Comparison of ENCODE assay signal across 23 cellular contexts in the genomic region with DNA sequence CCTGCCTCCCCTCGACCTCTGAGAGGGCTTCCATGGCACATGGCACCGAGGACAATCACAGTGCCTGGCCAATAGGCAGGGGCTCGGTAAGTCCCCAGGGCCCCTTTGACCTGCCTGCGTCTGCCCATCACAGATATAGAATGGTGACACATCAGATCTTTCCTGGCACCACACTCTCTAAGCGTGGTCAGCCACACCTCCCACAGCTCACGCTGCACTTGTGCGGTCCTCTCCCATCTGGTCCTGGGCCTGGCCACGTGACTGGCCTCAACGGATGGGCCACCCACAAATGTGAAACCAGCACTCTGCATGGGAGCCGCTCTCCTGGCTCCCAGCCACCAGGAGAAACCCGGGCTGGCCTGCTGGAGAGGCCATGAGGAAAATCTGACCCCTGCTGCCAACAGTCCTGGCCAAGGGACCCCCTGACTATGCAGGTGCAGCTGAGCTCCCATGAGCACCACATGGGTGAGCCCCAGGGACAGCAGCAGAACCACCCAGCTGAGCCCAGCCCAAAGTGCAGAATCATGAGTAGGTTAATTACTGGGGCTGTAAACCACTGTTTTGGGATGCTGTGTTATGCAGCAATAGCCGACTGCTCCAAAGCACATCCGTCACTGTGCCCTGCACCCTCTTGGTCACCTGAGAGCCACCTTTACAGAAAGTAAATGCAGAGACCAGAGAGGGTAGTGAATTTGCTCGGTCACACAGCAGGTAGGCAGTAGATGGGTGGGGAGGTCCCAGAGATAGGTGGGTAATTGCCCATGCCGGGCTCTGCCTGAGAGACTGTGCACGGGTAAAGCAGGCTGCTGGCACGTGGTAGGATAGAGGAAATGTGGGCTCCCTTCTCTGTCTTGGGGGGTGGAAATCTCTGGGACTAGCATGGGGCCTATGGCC. TPM values are rescaled to one million over a fixed set of nuclear protein-coding genes. Genes with fewer than 3 reads are reported as not detected.
A peak's percentile ranks its signal among the peaks of the same experiment; 100 is the strongest.
DNase-seq lines count a peak whose midpoint lies in the region; ATAC-seq, FAIRE-seq and TF ChIP-seq lines count a peak whose summit lies in the region.
"Had no signal": no experiment of that assay in that cellular context is flagged by ENCODE, and none has a peak within 500 bp of the region (broad histone marks: within the 10 kb centered on the region; RNA-seq: fewer than 3 reads in every experiment).

No MANE protein-coding gene starts in this region.

- BruUV-seq in HepG2 (replicated peaks; lab: Mats Ljungman, UMichigan), result no TSS peak

- H3K27ac ChIP-seq in HepG2 (ENCODE audit: extremely low read length, insufficient read depth, low read length) (no peak overlapping the region), right lobe of liver (no peak overlapping the region), astrocyte (ENCODE audit: low read depth, low read length) (no peak overlapping the region)
- H3K27ac ChIP-seq: GM23248, Peyer's patch, upper lobe of right lung had no signal

- no peak for TF ChIP-seq CTCF in HepG2 (CRISPR knock-in tag; IDR thresholded peaks at IDR 0.05)
- TF ChIP-seq CTCF in right lobe of liver (IDR thresholded peaks at IDR 0.05), result no peak
- TF ChIP-seq CTCF in astrocyte (IDR thresholded peaks at IDR 0.05; ENCODE audit: insufficient read depth, low read depth, low read length), result no peak
- no peak for TF ChIP-seq CTCF in CD14-positive monocyte (IDR thresholded peaks at IDR 0.05)

- H3K9me3 Mint-ChIP-seq in astrocyte (ENCODE audit: unreplicated experiment) (no peaks in the 10 kb centered on the region), CD14-positive monocyte (peaks cover 0 to 3% (median 0%) of the 10 kb centered on the region in 7 donors)
- no peaks in the 10 kb centered on the region for H3K9me3 Mint-ChIP-seq in stimulated activated effector memory CD8-positive, alpha-beta T cell treated with anti-CD3 and anti-CD28 coated beads, Interleukin-12 subunit alpha, Interleukin-12 subunit beta, amount 100 ng/mL, for 72 hours
- H3K9me3 Mint-ChIP-seq: activated naive CD4-positive, alpha-beta T cell treated with anti-CD3 and anti-CD28 coated beads for 36 hours had no signal

- TF ChIP-seq EP300 in HepG2 (IDR thresholded peaks at IDR 0.05; ENCODE audit: low read depth in 2 of 2, low read length in 2 of 2) (no peak), HepG2 (CRISPR knock-in tag; IDR thresholded peaks at IDR 0.05; ENCODE audit: borderline replicate concordance) (no peak)

- CTCF ChIA-PET in HepG2 (lab: Yijun Ruan, JAX; ENCODE audit: low intra/inter-chr PET ratio, low total read pairs), result no interaction called here

- no peak overlapping the region for H3K4me3 Mint-ChIP-seq in astrocyte (ENCODE audit: unreplicated experiment)
- H3K4me3 Mint-ChIP-seq in stimulated activated effector memory CD8-positive, alpha-beta T cell treated with anti-CD3 and anti-CD28 coated beads, Interleukin-12 subunit alpha, Interleukin-12 subunit beta, amount 100 ng/mL, for 72 hours, result no peak overlapping the region
- no peak overlapping the region for H3K4me3 Mint-ChIP-seq in CD14-positive monocyte
- H3K4me3 Mint-ChIP-seq: activated naive CD4-positive, alpha-beta T cell treated with anti-CD3 and anti-CD28 coated beads for 36 hours had no signal

- TF ChIP-seq RAD21 in HepG2 (CRISPR knock-in tag; IDR thresholded peaks at IDR 0.05), result no peak

- in situ Hi-C loops in HepG2 (cut with HindIII; ENCODE audit: extremely low pct_ligation_motif_present, low pct_unique_long_range_greater_than_20kb), result loop anchor here (5.0 kb wide), 1 partner anchor 37 kb away; no protein-coding TSS in a partner anchor

- no peaks in the 10 kb centered on the region for H3K9me3 ChIP-seq in HepG2 (ENCODE audit: low read length)
- no peaks in the 10 kb centered on the region for H3K9me3 ChIP-seq in right lobe of liver
- peaks cover 4% of the 10 kb centered on the region for H3K9me3 ChIP-seq in astrocyte (ENCODE audit: insufficient read depth, low read depth, low read length)
- H3K9me3 ChIP-seq: Peyer's patch, upper lobe of right lung had no signal

- ATAC-seq in HepG2 (no peak), right lobe of liver (no peak)
- peak; percentile 9 for ATAC-seq in stimulated activated effector memory CD8-positive, alpha-beta T cell treated with anti-CD3 and anti-CD28 coated beads, Interleukin-12 subunit alpha, Interleukin-12 subunit beta, amount 100 ng/mL, for 72 hours
- ATAC-seq: upper lobe of right lung had no signal

- no peak overlapping the region for H3K27ac Mint-ChIP-seq in astrocyte (ENCODE audit: unreplicated experiment)
- peak overlapping the region; percentile 58 for H3K27ac Mint-ChIP-seq in stimulated activated effector memory CD8-positive, alpha-beta T cell treated with anti-CD3 and anti-CD28 coated beads, Interleukin-12 subunit alpha, Interleukin-12 subunit beta, amount 100 ng/mL, for 72 hours
- peak overlapping the region in 1 of 7 donors; percentile 2 for H3K27ac Mint-ChIP-seq in CD14-positive monocyte
- H3K27ac Mint-ChIP-seq: activated naive CD4-positive, alpha-beta T cell treated with anti-CD3 and anti-CD28 coated beads for 36 hours had no signal

- H3K27me3 Mint-ChIP-seq in astrocyte (ENCODE audit: low read depth, unreplicated experiment) (no peaks in the 10 kb centered on the region), CD14-positive monocyte (ENCODE audit: low read depth in 3 of 3) (no peaks in the 10 kb centered on the region)

- H2AFZ ChIP-seq in HepG2 (ENCODE audit: low read length) (no peak overlapping the region), astrocyte (ENCODE audit: low read depth, low read length) (no peak overlapping the region)
- H2AFZ ChIP-seq: GM23248 had no signal

- H3K27me3 ChIP-seq in HepG2 (ENCODE audit: control insufficient read depth in 1 of 2, insufficient read depth in 2 of 2, low read length in 2 of 2) (no peaks in the 10 kb centered on the region), right lobe of liver (no peaks in the 10 kb centered on the region), astrocyte (ENCODE audit: insufficient read depth, low read length) (no peaks in the 10 kb centered on the region)
- H3K27me3 ChIP-seq: Peyer's patch, upper lobe of right lung had no signal

- H3K4me1 Mint-ChIP-seq in astrocyte (ENCODE audit: low read depth, unreplicated experiment), result no peaks in the 10 kb centered on the region
- no peaks in the 10 kb centered on the region for H3K4me1 Mint-ChIP-seq in stimulated activated effector memory CD8-positive, alpha-beta T cell treated with anti-CD3 and anti-CD28 coated beads, Interleukin-12 subunit alpha, Interleukin-12 subunit beta, amount 100 ng/mL, for 72 hours
- H3K4me1 Mint-ChIP-seq in CD14-positive monocyte, result no peaks in the 10 kb centered on the region

- WGBS in HepG2 (ENCODE audit: low lambda C conversion rate), result 96% methylated on average over 11 of the region's 17 CpGs
- 98% methylated on average over 6 of the region's 17 CpGs for WGBS in right lobe of liver (ENCODE audit: insufficient coverage, low coverage, low lambda C conversion rate, missing lambda C conversion rate)

- H3K79me2 ChIP-seq in HepG2 (ENCODE audit: insufficient read depth, low read length) (no peaks in the 10 kb centered on the region), astrocyte (ENCODE audit: insufficient read depth, low read length) (no peaks in the 10 kb centered on the region)

- TF ChIP-seq POLR2A in HepG2 (IDR thresholded peaks at IDR 0.05; ENCODE audit: insufficient read depth in 1 of 2, low read depth in 2 of 2, low read length in 2 of 2) (no peak), right lobe of liver (IDR thresholded peaks at IDR 0.05) (no peak)

- DNase-seq in HepG2 (ENCODE audit: low spot score) (no peak), right lobe of liver (no peak), astrocyte (ENCODE audit: low read depth) (peak; percentile 8), germinal center (ENCODE audit: low spot score) (no peak), CD14-positive monocyte (ENCODE audit: low spot score) (no peak)
- DNase-seq in stimulated activated effector memory CD8-positive, alpha-beta T cell treated with anti-CD3 and anti-CD28 coated beads, Interleukin-12 subunit alpha, Interleukin-12 subunit beta, amount 100 ng/mL, for 72 hours (ENCODE audit: low spot score in 2 of 2), result no peak
- DNase-seq: activated CD4-positive, alpha-beta T cell treated with anti-CD3 and anti-CD28 coated beads, Interleukin-2, amount 50 U/mL, for 1 hour; activated naive CD4-positive, alpha-beta T cell treated with anti-CD3 and anti-CD28 coated beads for 36 hours; DMS79; GM23248; hypothalamus; Karpas-422; kidney glomerular epithelial cell; mesendoderm; NCI-H1417 treated with DMSO at 0.1 percent for 48 hours; NCI-H748 treated with DMSO at 0.1 percent for 48 hours; Peyer's patch; stimulated activated CD4-positive, alpha-beta T cell treated with anti-CD3 and anti-CD28 coated beads, Interleukin-15, amount 100 ng/mL, for 24 hours; stimulated activated naive CD4-positive, alpha-beta T cell treated with Interleukin-2 at 50 U/mL for 16 hours; upper lobe of right lung had no signal

- H3K4me1 ChIP-seq in HepG2 (ENCODE audit: insufficient read depth, low read length), result peaks cover 2% of the 10 kb centered on the region
- peaks cover 0 to 3% (median 0%) of the 10 kb centered on the region in 4 donors for H3K4me1 ChIP-seq in right lobe of liver
- H3K4me1 ChIP-seq in astrocyte (ENCODE audit: insufficient read depth, low read length), result no peaks in the 10 kb centered on the region
- H3K4me1 ChIP-seq: Peyer's patch, upper lobe of right lung had no signal

- H3K4me3 ChIP-seq in HepG2 (replicated peaks in 1 of 3; ENCODE audit: insufficient read depth in 1 of 3, low read depth in 2 of 3, low read length in 3 of 3), result no peak overlapping the region
- H3K4me3 ChIP-seq in right lobe of liver, result no peak overlapping the region
- H3K4me3 ChIP-seq in astrocyte (ENCODE audit: insufficient read depth, low read depth, low read length), result no peak overlapping the region
- H3K4me3 ChIP-seq: GM23248, Peyer's patch, upper lobe of right lung had no signal

- H3K9ac ChIP-seq in HepG2 (ENCODE audit: insufficient read depth, low read depth, low read length) (no peak overlapping the region), astrocyte (ENCODE audit: low read length) (no peak overlapping the region)
- H3K9ac ChIP-seq: GM23248 had no signal

- intact Hi-C loops in HepG2 (cut with micrococcal nuclease; ENCODE audit: unreplicated experiment), result no loop called here
- intact Hi-C loops in right lobe of liver (cut with DNase I), result loop anchor here in 1 of 2 donors (10.0 kb wide), 1 partner anchor 165 kb away; no protein-coding TSS in a partner anchor
- intact Hi-C loops in CD14-positive monocyte (cut with micrococcal nuclease), result no loop called here

- H3K4me2 ChIP-seq in HepG2 (ENCODE audit: low read depth, low read length) (no peak overlapping the region), astrocyte (ENCODE audit: low read length) (no peak overlapping the region)

- no peaks in the 10 kb centered on the region for H4K20me1 ChIP-seq in HepG2 (ENCODE audit: insufficient read depth, low read length)
- peaks cover 12% of the 10 kb centered on the region for H4K20me1 ChIP-seq in astrocyte (ENCODE audit: insufficient read depth, low read length)

- FAIRE-seq in HepG2 (lab: Jason Lieb, UNC) (no peak), astrocyte (lab: Jason Lieb, UNC) (no peak)
- FAIRE-seq: A204.1, endometrium, TTC549 had no signal

- H3K36me3 ChIP-seq in HepG2 (replicated peaks in 1 of 2; ENCODE audit: control insufficient read depth in 1 of 2, insufficient read depth in 2 of 2, low read length in 2 of 2), result peaks cover 1 to 10% of the 10 kb centered on the region in 2 experiments; a peak in 1 of 5 replicates
- peaks cover 0 to 10% (median 0%) of the 10 kb centered on the region in 4 donors for H3K36me3 ChIP-seq in right lobe of liver
- H3K36me3 ChIP-seq in astrocyte (ENCODE audit: insufficient read depth, low read length), result peaks cover 4% of the 10 kb centered on the region

- H3K36me3 Mint-ChIP-seq in astrocyte (ENCODE audit: low read depth, unreplicated experiment), result peaks cover 15% of the 10 kb centered on the region
- H3K36me3 Mint-ChIP-seq in stimulated activated effector memory CD8-positive, alpha-beta T cell treated with anti-CD3 and anti-CD28 coated beads, Interleukin-12 subunit alpha, Interleukin-12 subunit beta, amount 100 ng/mL, for 72 hours, result peaks cover 60% of the 10 kb centered on the region
- peaks cover 50 to 80% of the 10 kb centered on the region in 2 donors for H3K36me3 Mint-ChIP-seq in CD14-positive monocyte

- POLR2A ChIA-PET in HepG2 (lab: Yijun Ruan, JAX), result no interaction called here

RNA-seq across cellular contexts. Expression of gene MEF2B, which starts 9.7 kb away (rescaled TPM):
- total RNA-seq in HepG2 (2016; rRNA removed; fragmentation: Illumina TruSeq; extraction: Trizol) (0.44 and 1.2 TPM in 2 replicates), right lobe of liver (1 to 10 TPM in 2 of 6 experiments, under 1 TPM in 2, not detected in 2; 0.24 to 2.1 (median 0.97) TPM), astrocyte (0.58 and 1.7 TPM in 2 replicates)
- 0.81 and 1.1 TPM in 2 replicates for total RNA-seq in HepG2 (2016; cell fraction: cytosol; rRNA removed; fragmentation: Illumina TruSeq; extraction: Trizol; ENCODE audit: low read depth)
- 0.41 TPM in 1 of 2 replicates, not detected in the other for total RNA-seq in HepG2 (2016; cell fraction: insoluble cytoplasmic fraction; rRNA removed; fragmentation: Illumina TruSeq; extraction: Trizol)
- 0.46 and 1.8 TPM in 2 replicates for total RNA-seq in HepG2 (2016; cell fraction: membrane; rRNA removed; fragmentation: Illumina TruSeq; extraction: Trizol)
- total RNA-seq in HepG2 (2016; cell fraction: nucleus; rRNA removed; fragmentation: Illumina TruSeq; extraction: Trizol), result 0.81 and 1.6 TPM in 2 replicates
- polyA plus RNA-seq in HepG2 (2011; rRNA removed) (1.7 and 2.3 TPM in 2 replicates), CD14-positive monocyte (under 1 TPM; 0.15 to 0.30 TPM)
- 2.1 and 2.9 TPM in 2 replicates for polyA plus RNA-seq in HepG2 (2011; cell fraction: cytosol; rRNA removed)
- 4.0 and 4.5 TPM in 2 replicates for polyA plus RNA-seq in HepG2 (2011; cell fraction: nucleus; rRNA removed)
- 2.2 and 4.4 TPM in 2 replicates for polyA plus RNA-seq in HepG2 (2012)
- polyA plus RNA-seq in HepG2 (2016; cell fraction: cytosol; fragmentation: Illumina TruSeq; extraction: Trizol; ENCODE audit: low read depth), result 0.86 and 1.1 TPM in 2 replicates
- 0.42 and 1.8 TPM in 2 replicates for polyA plus RNA-seq in HepG2 (2016; cell fraction: insoluble cytoplasmic fraction; fragmentation: Illumina TruSeq; extraction: Trizol; ENCODE audit: low read depth)
- polyA plus RNA-seq in HepG2 (2016; cell fraction: membrane; fragmentation: Illumina TruSeq; extraction: Trizol; ENCODE audit: low read depth), result 0.38 and 1.1 TPM in 2 replicates
- 2.1 and 3.9 TPM in 2 replicates for polyA plus RNA-seq in HepG2 (2016; cell fraction: nucleus; fragmentation: Illumina TruSeq; extraction: Trizol; ENCODE audit: insufficient read depth, low read depth)
- polyA minus RNA-seq in HepG2 (2011; rRNA and poly(A)+ RNA removed; ENCODE audit: low replicate concordance), result 0.33 and 1.1 TPM in 2 replicates
- 1.2 TPM in 1 of 2 replicates, not detected in the other for polyA minus RNA-seq in HepG2 (2011; cell fraction: cytosol; rRNA and poly(A)+ RNA removed)
- 1.4 and 2.0 TPM in 2 replicates for polyA minus RNA-seq in HepG2 (2011; cell fraction: nucleus; rRNA and poly(A)+ RNA removed)

RNA-seq across cellular contexts. Expression of gene BORCS8, which starts 12.2 kb away (rescaled TPM):
- total RNA-seq in HepG2 (2016; rRNA removed; fragmentation: Illumina TruSeq; extraction: Trizol) (13.3 and 16.8 TPM in 2 replicates), right lobe of liver (10 to 100 TPM in 3 of 6 experiments, 1 to 10 TPM in 3; 6.0 to 12.2 (median 9.8) TPM), astrocyte (29.5 and 33.5 TPM in 2 replicates)
- 5.8 and 6.2 TPM in 2 replicates for total RNA-seq in HepG2 (2016; cell fraction: cytosol; rRNA removed; fragmentation: Illumina TruSeq; extraction: Trizol; ENCODE audit: low read depth)
- total RNA-seq in HepG2 (2016; cell fraction: insoluble cytoplasmic fraction; rRNA removed; fragmentation: Illumina TruSeq; extraction: Trizol), result 10.7 and 12.4 TPM in 2 replicates
- total RNA-seq in HepG2 (2016; cell fraction: membrane; rRNA removed; fragmentation: Illumina TruSeq; extraction: Trizol), result 9.4 and 12.2 TPM in 2 replicates
- total RNA-seq in HepG2 (2016; cell fraction: nucleus; rRNA removed; fragmentation: Illumina TruSeq; extraction: Trizol), result 7.5 TPM in 2 replicates
- polyA plus RNA-seq in HepG2 (2011; rRNA removed) (9.6 and 9.9 TPM in 2 replicates), CD14-positive monocyte (10 to 100 TPM; 31.6 to 36.5 TPM)
- polyA plus RNA-seq in HepG2 (2011; cell fraction: cytosol; rRNA removed), result 5.5 and 9.4 TPM in 2 replicates
- polyA plus RNA-seq in HepG2 (2011; cell fraction: nucleus; rRNA removed), result 19.1 and 20.9 TPM in 2 replicates
- 5.3 and 5.7 TPM in 2 replicates for polyA plus RNA-seq in HepG2 (2012)
- polyA plus RNA-seq in HepG2 (2016; cell fraction: cytosol; fragmentation: Illumina TruSeq; extraction: Trizol; ENCODE audit: low read depth), result 6.8 and 7.0 TPM in 2 replicates
- 16.4 and 17.7 TPM in 2 replicates for polyA plus RNA-seq in HepG2 (2016; cell fraction: insoluble cytoplasmic fraction; fragmentation: Illumina TruSeq; extraction: Trizol; ENCODE audit: low read depth)
- 10.7 and 11.7 TPM in 2 replicates for polyA plus RNA-seq in HepG2 (2016; cell fraction: membrane; fragmentation: Illumina TruSeq; extraction: Trizol; ENCODE audit: low read depth)
- 17.6 and 20.8 TPM in 2 replicates for polyA plus RNA-seq in HepG2 (2016; cell fraction: nucleus; fragmentation: Illumina TruSeq; extraction: Trizol; ENCODE audit: insufficient read depth, low read depth)
- 13.1 and 33.4 TPM in 2 replicates for polyA minus RNA-seq in HepG2 (2011; rRNA and poly(A)+ RNA removed; ENCODE audit: low replicate concordance)
- polyA minus RNA-seq in HepG2 (2011; cell fraction: cytosol; rRNA and poly(A)+ RNA removed), result 2.3 and 3.9 TPM in 2 replicates
- 6.1 and 9.5 TPM in 2 replicates for polyA minus RNA-seq in HepG2 (2011; cell fraction: nucleus; rRNA and poly(A)+ RNA removed)

RNA-seq across cellular contexts. Expression of gene RFXANK, which starts 12.3 kb away (rescaled TPM):
- total RNA-seq in HepG2 (2016; rRNA removed; fragmentation: Illumina TruSeq; extraction: Trizol), result 80.7 and 83.1 TPM in 2 replicates
- 25.6 and 30.2 TPM in 2 replicates for total RNA-seq in HepG2 (2016; cell fraction: cytosol; rRNA removed; fragmentation: Illumina TruSeq; extraction: Trizol; ENCODE audit: low read depth)
- total RNA-seq in HepG2 (2016; cell fraction: insoluble cytoplasmic fraction; rRNA removed; fragmentation: Illumina TruSeq; extraction: Trizol), result 80.2 and 88.4 TPM in 2 replicates
- 35.6 and 40.8 TPM in 2 replicates for total RNA-seq in HepG2 (2016; cell fraction: membrane; rRNA removed; fragmentation: Illumina TruSeq; extraction: Trizol)
- total RNA-seq in HepG2 (2016; cell fraction: nucleus; rRNA removed; fragmentation: Illumina TruSeq; extraction: Trizol), result 38.1 and 49.9 TPM in 2 replicates
- 49.9 and 56.1 TPM in 2 replicates for polyA plus RNA-seq in HepG2 (2011; rRNA removed)
- polyA plus RNA-seq in HepG2 (2011; cell fraction: cytosol; rRNA removed), result 34.1 and 52.6 TPM in 2 replicates
- polyA plus RNA-seq in HepG2 (2011; cell fraction: nucleus; rRNA removed), result 142 and 154 TPM in 2 replicates
- 34.7 and 59.7 TPM in 2 replicates for polyA plus RNA-seq in HepG2 (2012)
- polyA plus RNA-seq in HepG2 (2016; cell fraction: cytosol; fragmentation: Illumina TruSeq; extraction: Trizol; ENCODE audit: low read depth), result 20.9 and 21.7 TPM in 2 replicates
- polyA plus RNA-seq in HepG2 (2016; cell fraction: insoluble cytoplasmic fraction; fragmentation: Illumina TruSeq; extraction: Trizol; ENCODE audit: low read depth), result 76.4 and 82.0 TPM in 2 replicates
- 22.9 and 31.4 TPM in 2 replicates for polyA plus RNA-seq in HepG2 (2016; cell fraction: membrane; fragmentation: Illumina TruSeq; extraction: Trizol; ENCODE audit: low read depth)
- polyA plus RNA-seq in HepG2 (2016; cell fraction: nucleus; fragmentation: Illumina TruSeq; extraction: Trizol; ENCODE audit: insufficient read depth, low read depth), result 69.3 and 92.4 TPM in 2 replicates
- 45.6 and 94.4 TPM in 2 replicates for polyA minus RNA-seq in HepG2 (2011; rRNA and poly(A)+ RNA removed; ENCODE audit: low replicate concordance)
- polyA minus RNA-seq in HepG2 (2011; cell fraction: cytosol; rRNA and poly(A)+ RNA removed), result 17.8 and 18.0 TPM in 2 replicates
- 29.1 and 32.6 TPM in 2 replicates for polyA minus RNA-seq in HepG2 (2011; cell fraction: nucleus; rRNA and poly(A)+ RNA removed)
- 10 to 100 TPM; 13.8 to 21.2 (median 17.3) TPM for total RNA-seq in right lobe of liver
- total RNA-seq in astrocyte, result 91.1 and 92.5 TPM in 2 replicates
- 10 to 100 TPM; 62.2 to 66.6 TPM for polyA plus RNA-seq in CD14-positive monocyte

RNA-seq across cellular contexts. Expression of gene NR2C2AP, which starts 23.4 kb away (rescaled TPM):
- total RNA-seq in HepG2 (2016; rRNA removed; fragmentation: Illumina TruSeq; extraction: Trizol) (25.5 and 26.8 TPM in 2 replicates), right lobe of liver (10 to 100 TPM in 1 of 6 experiments, 1 to 10 TPM in 5; 2.6 to 11.3 (median 5.4) TPM), astrocyte (4.3 and 5.1 TPM in 2 replicates)
- total RNA-seq in HepG2 (2016; cell fraction: cytosol; rRNA removed; fragmentation: Illumina TruSeq; extraction: Trizol; ENCODE audit: low read depth), result 14.8 and 22.9 TPM in 2 replicates
- 23.5 and 26.0 TPM in 2 replicates for total RNA-seq in HepG2 (2016; cell fraction: insoluble cytoplasmic fraction; rRNA removed; fragmentation: Illumina TruSeq; extraction: Trizol)
- total RNA-seq in HepG2 (2016; cell fraction: membrane; rRNA removed; fragmentation: Illumina TruSeq; extraction: Trizol), result 19.1 and 21.5 TPM in 2 replicates
- total RNA-seq in HepG2 (2016; cell fraction: nucleus; rRNA removed; fragmentation: Illumina TruSeq; extraction: Trizol), result 19.4 and 19.6 TPM in 2 replicates
- polyA plus RNA-seq in HepG2 (2011; rRNA removed) (12.2 and 13.8 TPM in 2 replicates), CD14-positive monocyte (1 to 10 TPM; 6.4 TPM)
- 10.6 and 11.8 TPM in 2 replicates for polyA plus RNA-seq in HepG2 (2011; cell fraction: cytosol; rRNA removed)
- polyA plus RNA-seq in HepG2 (2011; cell fraction: nucleus; rRNA removed), result 17.7 and 18.2 TPM in 2 replicates
- 9.3 and 13.3 TPM in 2 replicates for polyA plus RNA-seq in HepG2 (2012)
- 5.7 and 6.8 TPM in 2 replicates for polyA plus RNA-seq in HepG2 (2016; cell fraction: cytosol; fragmentation: Illumina TruSeq; extraction: Trizol; ENCODE audit: low read depth)
- 19.7 and 21.9 TPM in 2 replicates for polyA plus RNA-seq in HepG2 (2016; cell fraction: insoluble cytoplasmic fraction; fragmentation: Illumina TruSeq; extraction: Trizol; ENCODE audit: low read depth)
- 7.9 and 11.8 TPM in 2 replicates for polyA plus RNA-seq in HepG2 (2016; cell fraction: membrane; fragmentation: Illumina TruSeq; extraction: Trizol; ENCODE audit: low read depth)
- polyA plus RNA-seq in HepG2 (2016; cell fraction: nucleus; fragmentation: Illumina TruSeq; extraction: Trizol; ENCODE audit: insufficient read depth, low read depth), result 34.7 and 38.0 TPM in 2 replicates
- 7.3 and 22.9 TPM in 2 replicates for polyA minus RNA-seq in HepG2 (2011; rRNA and poly(A)+ RNA removed; ENCODE audit: low replicate concordance)
- polyA minus RNA-seq in HepG2 (2011; cell fraction: cytosol; rRNA and poly(A)+ RNA removed), result 3.9 and 4.2 TPM in 2 replicates
- 3.6 and 4.0 TPM in 2 replicates for polyA minus RNA-seq in HepG2 (2011; cell fraction: nucleus; rRNA and poly(A)+ RNA removed)

RNA-seq across cellular contexts. Expression of gene NCAN, which starts 32.0 kb away (rescaled TPM):
- not detected in 2 replicates for total RNA-seq in HepG2 (2016; rRNA removed; fragmentation: Illumina TruSeq; extraction: Trizol)
- not detected in 2 replicates for total RNA-seq in HepG2 (2016; cell fraction: cytosol; rRNA removed; fragmentation: Illumina TruSeq; extraction: Trizol; ENCODE audit: low read depth)
- 0.06 TPM in 1 of 2 replicates, not detected in the other for total RNA-seq in HepG2 (2016; cell fraction: insoluble cytoplasmic fraction; rRNA removed; fragmentation: Illumina TruSeq; extraction: Trizol)
- not detected in 2 replicates for total RNA-seq in HepG2 (2016; cell fraction: membrane; rRNA removed; fragmentation: Illumina TruSeq; extraction: Trizol)
- total RNA-seq in HepG2 (2016; cell fraction: nucleus; rRNA removed; fragmentation: Illumina TruSeq; extraction: Trizol), result not detected in 2 replicates
- 0.05 TPM in 1 of 2 replicates, not detected in the other for polyA plus RNA-seq in HepG2 (2011; rRNA removed)
- 0.03 TPM in 2 replicates for polyA plus RNA-seq in HepG2 (2011; cell fraction: cytosol; rRNA removed)
- 0.03 and 0.05 TPM in 2 replicates for polyA plus RNA-seq in HepG2 (2011; cell fraction: nucleus; rRNA removed)
- polyA plus RNA-seq in HepG2 (2012), result 0.04 TPM in 1 of 2 replicates, not detected in the other
- polyA plus RNA-seq in HepG2 (2016; cell fraction: cytosol; fragmentation: Illumina TruSeq; extraction: Trizol; ENCODE audit: low read depth), result not detected in 2 replicates
- 0.05 TPM in 1 of 2 replicates, not detected in the other for polyA plus RNA-seq in HepG2 (2016; cell fraction: insoluble cytoplasmic fraction; fragmentation: Illumina TruSeq; extraction: Trizol; ENCODE audit: low read depth)
- not detected in 2 replicates for polyA plus RNA-seq in HepG2 (2016; cell fraction: membrane; fragmentation: Illumina TruSeq; extraction: Trizol; ENCODE audit: low read depth)
- polyA plus RNA-seq in HepG2 (2016; cell fraction: nucleus; fragmentation: Illumina TruSeq; extraction: Trizol; ENCODE audit: insufficient read depth, low read depth), result 0.19 TPM in 1 of 2 replicates, not detected in the other
- polyA minus RNA-seq in HepG2 (2011; rRNA and poly(A)+ RNA removed; ENCODE audit: low replicate concordance), result 0.09 TPM in 1 of 2 replicates, not detected in the other
- polyA minus RNA-seq in HepG2 (2011; cell fraction: cytosol; rRNA and poly(A)+ RNA removed), result not detected in 2 replicates
- polyA minus RNA-seq in HepG2 (2011; cell fraction: nucleus; rRNA and poly(A)+ RNA removed), result 0.12 TPM in 1 of 2 replicates, not detected in the other
- under 1 TPM in 4 of 6 experiments, not detected in 2; 0.04 to 0.07 (median 0.06) TPM for total RNA-seq in right lobe of liver
- 0.14 TPM in 1 of 2 replicates, not detected in the other for total RNA-seq in astrocyte
- not detected for polyA plus RNA-seq in CD14-positive monocyte
- total RNA-seq: activated naive CD4-positive, alpha-beta T cell treated with anti-CD3 and anti-CD28 coated beads for 36 hours; GM23248; Peyer's patch; upper lobe of right lung had no signal
- polyA plus RNA-seq: GM23248 had no signal
